8 cellular contexts compared by ENCODE assay signal in genomic region chr7:26667514-26668133, GRCh38.
DNase-seq lines count a peak whose midpoint lies in the region; ATAC-seq and TF ChIP-seq lines count a peak whose summit lies in the region.

No MANE protein-coding gene starts in this region.

- no peak overlapping the region for H3K4me3 ChIP-seq in left lung

- no peaks in the 10 kb centered on the region for H3K9me3 Mint-ChIP-seq in WTC11

- H3K27ac Mint-ChIP-seq in WTC11: no peak overlapping the region

- peak; percentile 53 for ATAC-seq in HG03064 (IDR thresholded peaks at IDR 0.05; ENCODE audit: low read depth, unreplicated experiment)
- ATAC-seq in WTC11: peak; percentile 97
- ATAC-seq in left lung: peak; percentile 94
- no peak for ATAC-seq in GM19351 (IDR thresholded peaks at IDR 0.05; ENCODE audit: unreplicated experiment)

- H3K27me3 Mint-ChIP-seq in WTC11 (ENCODE audit: low read depth): no peaks in the 10 kb centered on the region

- H3K27me3 ChIP-seq in left lung: no peaks in the 10 kb centered on the region

- H3K36me3 ChIP-seq in left lung: no peaks in the 10 kb centered on the region

- POLR2A ChIA-PET in WTC11 (lab: Charles Lee): no interaction called here

- no peaks in the 10 kb centered on the region for H3K9me3 ChIP-seq in left lung

- TF ChIP-seq CTCF in WTC11 (IDR thresholded peaks at IDR 0.05): peak; percentile 43
- TF ChIP-seq CTCF in left lung (IDR thresholded peaks at IDR 0.05): peak; percentile 57 to 61

- no peaks in the 10 kb centered on the region for H3K36me3 Mint-ChIP-seq in WTC11

- no peak overlapping the region for H3K27ac ChIP-seq in left lung

- peaks cover 14% of the 10 kb centered on the region for H3K4me1 Mint-ChIP-seq in WTC11

- peaks cover 0 to 13% of the 10 kb centered on the region in 2 donors for H3K4me1 ChIP-seq in left lung

- peak; percentile 95 for DNase-seq in DMS79 (lab: John Stamatoyannopoulos, UW)
- DNase-seq in NCI-H446 (lab: John Stamatoyannopoulos, UW): peak; percentile 94 to 97
- DNase-seq in WTC11 (ENCODE audit: low spot score): peak; percentile 68
- DNase-seq in dermis blood vessel endothelial cell: peak; percentile 98
- peak in 1 of 2 donors; percentile 55 for DNase-seq in left lung
- peak; percentile 17 to 40 (median 25) for DNase-seq in stimulated activated CD4-positive, alpha-beta T cell treated with anti-CD3 and anti-CD28 coated beads, TNF-alpha, amount 100 ng/mL, for 48 hours (ENCODE audit: low read depth in 3 of 3)

- CTCF ChIA-PET in WTC11 (lab: Charles Lee): interaction anchor here (0.6 to 5.6 kb wide), 40 partner anchors 8 to 774 kb away, joined by 3 to 87 read pairs (median 4); no protein-coding TSS in a partner anchor

- no peak overlapping the region for H3K4me3 Mint-ChIP-seq in WTC11

- intact Hi-C loops in left lung (cut with DNase I): loop anchor here in 1 of 2 donors (5.0 kb wide), 1 partner anchor 295 kb away; no protein-coding TSS in a partner anchor

TF ChIP-seq in WTC11, 78 proteins besides CTCF, POLR2A, EP300 and RAD21:
- TF ChIP-seq, protein P1, sequence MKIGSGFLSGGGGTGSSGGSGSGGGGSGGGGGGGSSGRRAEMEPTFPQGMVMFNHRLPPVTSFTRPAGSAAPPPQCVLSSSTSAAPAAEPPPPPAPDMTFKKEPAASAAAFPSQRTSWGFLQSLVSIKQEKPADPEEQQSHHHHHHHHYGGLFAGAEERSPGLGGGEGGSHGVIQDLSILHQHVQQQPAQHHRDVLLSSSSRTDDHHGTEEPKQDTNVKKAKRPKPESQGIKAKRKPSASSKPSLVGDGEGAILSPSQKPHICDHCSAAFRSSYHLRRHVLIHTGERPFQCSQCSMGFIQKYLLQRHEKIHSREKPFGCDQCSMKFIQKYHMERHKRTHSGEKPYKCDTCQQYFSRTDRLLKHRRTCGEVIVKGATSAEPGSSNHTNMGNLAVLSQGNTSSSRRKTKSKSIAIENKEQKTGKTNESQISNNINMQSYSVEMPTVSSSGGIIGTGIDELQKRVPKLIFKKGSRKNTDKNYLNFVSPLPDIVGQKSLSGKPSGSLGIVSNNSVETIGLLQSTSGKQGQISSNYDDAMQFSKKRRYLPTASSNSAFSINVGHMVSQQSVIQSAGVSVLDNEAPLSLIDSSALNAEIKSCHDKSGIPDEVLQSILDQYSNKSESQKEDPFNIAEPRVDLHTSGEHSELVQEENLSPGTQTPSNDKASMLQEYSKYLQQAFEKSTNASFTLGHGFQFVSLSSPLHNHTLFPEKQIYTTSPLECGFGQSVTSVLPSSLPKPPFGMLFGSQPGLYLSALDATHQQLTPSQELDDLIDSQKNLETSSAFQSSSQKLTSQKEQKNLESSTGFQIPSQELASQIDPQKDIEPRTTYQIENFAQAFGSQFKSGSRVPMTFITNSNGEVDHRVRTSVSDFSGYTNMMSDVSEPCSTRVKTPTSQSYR (CRISPR knock-in tag; IDR thresholded peaks at IDR 0.05): 0 out of 2 replicates have a peak, but pooled peaks have one; percentile 40
- no peak for TF ChIP-seq PRRX2 (CRISPR knock-in tag; IDR thresholded peaks at IDR 0.05)
TF ChIP-seq in WTC11: peak in this region for 1.
